Comparison of ENCODE assay signal across 10 cellular contexts in the genomic region with DNA sequence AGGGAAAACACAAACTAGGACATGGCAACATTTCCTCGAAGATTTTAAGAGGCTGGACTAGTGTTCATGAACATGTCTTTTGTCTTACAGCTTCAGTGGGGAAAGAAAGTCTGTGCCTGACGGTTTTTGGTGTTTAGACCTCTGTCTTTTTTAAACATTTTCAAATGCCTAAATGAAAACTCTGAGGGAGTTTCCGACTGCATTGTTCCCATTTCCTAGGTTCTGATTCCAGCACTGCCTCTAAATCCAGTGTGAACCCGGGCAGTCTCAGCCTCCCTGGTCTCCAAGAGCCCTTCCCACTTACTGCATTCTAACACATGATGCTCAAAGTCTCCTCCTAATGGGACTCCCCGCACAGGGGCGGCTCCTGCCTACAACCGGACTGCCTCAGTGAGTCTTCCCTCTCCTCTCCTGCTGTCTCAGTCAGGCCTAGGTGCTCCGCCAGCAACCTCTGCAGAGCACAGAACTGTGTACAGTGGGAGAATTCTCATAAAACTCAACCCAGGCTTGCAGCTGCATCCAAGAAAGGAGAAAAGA. TPM values are rescaled to one million over a fixed set of nuclear protein-coding genes. Genes with fewer than 3 reads are reported as not detected.
DNase-seq lines count a peak whose midpoint lies in the region; ATAC-seq and TF ChIP-seq lines count a peak whose summit lies in the region.
"Had no signal": no experiment of that assay in that cellular context is flagged by ENCODE, and none has a peak within 500 bp of the region (broad histone marks: within the 10 kb centered on the region; RNA-seq: fewer than 3 reads in every experiment).

No MANE protein-coding gene starts in this region.

- peak overlapping the region; percentile 5 to 48 for H3K27ac ChIP-seq in tibial artery

- peaks cover 0 to 55% (median 26%) of the 10 kb centered on the region in 4 donors for H3K4me1 ChIP-seq in tibial artery

- no peak for ATAC-seq in central memory CD8-positive, alpha-beta T cell (replicated peaks; ENCODE audit: extremely low read depth, poor library complexity, severe bottlenecking)
- ATAC-seq in stimulated activated naive B cell treated with anti-CD40 and anti-IgM and Interleukin-4, amounts not matched to agents 10 μg/mL and 1 μg/mL and 100 μg/mL, for 72 hours (replicated peaks): no peak
- ATAC-seq in GM21381 (IDR thresholded peaks at IDR 0.05; ENCODE audit: unreplicated experiment): no peak

- H3K27me3 Mint-ChIP-seq in activated CD4-positive, alpha-beta T cell treated with anti-CD3 and anti-CD28 coated beads, Interleukin-2, amount 10 ng/mL, durations not matched to agents 7 days and 5 days: no peaks in the 10 kb centered on the region
- no peaks in the 10 kb centered on the region for H3K27me3 Mint-ChIP-seq in central memory CD8-positive, alpha-beta T cell
- no peaks in the 10 kb centered on the region for H3K27me3 Mint-ChIP-seq in stimulated activated naive B cell treated with anti-CD40 and anti-IgM and Interleukin-4, amounts not matched to agents 10 μg/mL and 1 μg/mL and 100 μg/mL, for 72 hours

- peak overlapping the region; percentile 87 for H3K27ac Mint-ChIP-seq in activated CD4-positive, alpha-beta T cell treated with anti-CD3 and anti-CD28 coated beads, Interleukin-2, amount 10 ng/mL, durations not matched to agents 7 days and 5 days
- H3K27ac Mint-ChIP-seq in central memory CD8-positive, alpha-beta T cell (ENCODE audit: low read depth): peak overlapping the region; percentile 97
- no peak overlapping the region for H3K27ac Mint-ChIP-seq in stimulated activated naive B cell treated with anti-CD40 and anti-IgM and Interleukin-4, amounts not matched to agents 10 μg/mL and 1 μg/mL and 100 μg/mL, for 72 hours

- H3K36me3 Mint-ChIP-seq in activated CD4-positive, alpha-beta T cell treated with anti-CD3 and anti-CD28 coated beads, Interleukin-2, amount 10 ng/mL, durations not matched to agents 7 days and 5 days (ENCODE audit: low read depth): peaks cover 63% of the 10 kb centered on the region
- peaks cover 51% of the 10 kb centered on the region for H3K36me3 Mint-ChIP-seq in central memory CD8-positive, alpha-beta T cell (ENCODE audit: insufficient read depth)
- H3K36me3 Mint-ChIP-seq in stimulated activated naive B cell treated with anti-CD40 and anti-IgM and Interleukin-4, amounts not matched to agents 10 μg/mL and 1 μg/mL and 100 μg/mL, for 72 hours: peaks cover 6 to 36% of the 10 kb centered on the region in 2 donors

- no peak overlapping the region for H3K4me3 Mint-ChIP-seq in activated CD4-positive, alpha-beta T cell treated with anti-CD3 and anti-CD28 coated beads, Interleukin-2, amount 10 ng/mL, durations not matched to agents 7 days and 5 days
- peak overlapping the region; percentile 66 for H3K4me3 Mint-ChIP-seq in central memory CD8-positive, alpha-beta T cell
- no peak overlapping the region for H3K4me3 Mint-ChIP-seq in stimulated activated naive B cell treated with anti-CD40 and anti-IgM and Interleukin-4, amounts not matched to agents 10 μg/mL and 1 μg/mL and 100 μg/mL, for 72 hours

- H3K36me3 ChIP-seq in tibial artery: peaks cover 27 to 55% (median 38%) of the 10 kb centered on the region in 3 donors

- no peaks in the 10 kb centered on the region for H3K27me3 ChIP-seq in tibial artery

- CTCF ChIA-PET in activated CD4-positive, alpha-beta T cell treated with anti-CD3 and anti-CD28 coated beads, Interleukin-2, amount 10 ng/mL, durations not matched to agents 7 days and 5 days (lab: Charles Lee): interaction anchor here (0.6 to 3.2 kb wide), 7 partner anchors 8 to 60 kb away, joined by 3 to 20 read pairs (median 3); no protein-coding TSS in a partner anchor

- POLR2A ChIA-PET in activated CD4-positive, alpha-beta T cell treated with anti-CD3 and anti-CD28 coated beads, Interleukin-2, amount 10 ng/mL, durations not matched to agents 7 days and 5 days (lab: Charles Lee): no interaction called here

- peaks cover 95% of the 10 kb centered on the region for H3K4me1 Mint-ChIP-seq in activated CD4-positive, alpha-beta T cell treated with anti-CD3 and anti-CD28 coated beads, Interleukin-2, amount 10 ng/mL, durations not matched to agents 7 days and 5 days
- H3K4me1 Mint-ChIP-seq in central memory CD8-positive, alpha-beta T cell: peaks cover 90% of the 10 kb centered on the region
- peaks cover 39 to 61% of the 10 kb centered on the region in 2 donors for H3K4me1 Mint-ChIP-seq in stimulated activated naive B cell treated with anti-CD40 and anti-IgM and Interleukin-4, amounts not matched to agents 10 μg/mL and 1 μg/mL and 100 μg/mL, for 72 hours

- H3K4me3 ChIP-seq in tibial artery: no peak overlapping the region

- H3K9me3 Mint-ChIP-seq in activated CD4-positive, alpha-beta T cell treated with anti-CD3 and anti-CD28 coated beads, Interleukin-2, amount 10 ng/mL, durations not matched to agents 7 days and 5 days: no peaks in the 10 kb centered on the region
- no peaks in the 10 kb centered on the region for H3K9me3 Mint-ChIP-seq in central memory CD8-positive, alpha-beta T cell
- H3K9me3 Mint-ChIP-seq in stimulated activated naive B cell treated with anti-CD40 and anti-IgM and Interleukin-4, amounts not matched to agents 10 μg/mL and 1 μg/mL and 100 μg/mL, for 72 hours: no peaks in the 10 kb centered on the region

- no peaks in the 10 kb centered on the region for H3K9me3 ChIP-seq in tibial artery

- DNase-seq in activated CD4-positive, alpha-beta T cell treated with anti-CD3 and anti-CD28 coated beads, Interleukin-2, amount 10 ng/mL, durations not matched to agents 7 days and 5 days: no peak
- DNase-seq in activated CD4-positive, alpha-beta T cell treated with anti-CD3 and anti-CD28 coated beads, Interleukin-2, amount 50 U/mL, for 4 hours: no peak
- no peak for DNase-seq in central memory CD8-positive, alpha-beta T cell (ENCODE audit: low spot score in 2 of 2)
- DNase-seq in midbrain (lab: John Stamatoyannopoulos, UW) (peak; percentile 33), tibial artery (peak in 1 of 2 donors; percentile 62), mucosa of gallbladder (ENCODE audit: low spot score) (no peak)
- DNase-seq in stimulated activated naive B cell treated with anti-CD40 and anti-IgM and Interleukin-4, amounts not matched to agents 10 μg/mL and 1 μg/mL and 100 μg/mL, for 72 hours: no peak
- DNase-seq: ACHN; activated CD8-positive, alpha-beta memory T cell treated with anti-CD3 and anti-CD28 coated beads, Interleukin-2, amount 50 U/mL, for 4 hours had no signal

- no peak for TF ChIP-seq CTCF in tibial artery (IDR thresholded peaks at IDR 0.05)

- intact Hi-C loops in tibial artery (cut with DNase I; ENCODE audit: low total_unique reads): no loop called here

RNA-seq across cellular contexts. Expression of a gene that starts 29.0 kb away (rescaled TPM):
- total RNA-seq in activated CD4-positive, alpha-beta T cell treated with anti-CD3 and anti-CD28 coated beads, Interleukin-2, amount 10 ng/mL, durations not matched to agents 7 days and 5 days: 10 to 100 TPM; 77.2 to 83.7 TPM
- 75.5 TPM for total RNA-seq in mucosa of gallbladder

RNA-seq across cellular contexts. Expression of a gene that starts 43.9 kb away (rescaled TPM):
- not detected for total RNA-seq in activated CD4-positive, alpha-beta T cell treated with anti-CD3 and anti-CD28 coated beads, Interleukin-2, amount 10 ng/mL, durations not matched to agents 7 days and 5 days
- 2.3 TPM for total RNA-seq in mucosa of gallbladder
